In the genomic region with DNA sequence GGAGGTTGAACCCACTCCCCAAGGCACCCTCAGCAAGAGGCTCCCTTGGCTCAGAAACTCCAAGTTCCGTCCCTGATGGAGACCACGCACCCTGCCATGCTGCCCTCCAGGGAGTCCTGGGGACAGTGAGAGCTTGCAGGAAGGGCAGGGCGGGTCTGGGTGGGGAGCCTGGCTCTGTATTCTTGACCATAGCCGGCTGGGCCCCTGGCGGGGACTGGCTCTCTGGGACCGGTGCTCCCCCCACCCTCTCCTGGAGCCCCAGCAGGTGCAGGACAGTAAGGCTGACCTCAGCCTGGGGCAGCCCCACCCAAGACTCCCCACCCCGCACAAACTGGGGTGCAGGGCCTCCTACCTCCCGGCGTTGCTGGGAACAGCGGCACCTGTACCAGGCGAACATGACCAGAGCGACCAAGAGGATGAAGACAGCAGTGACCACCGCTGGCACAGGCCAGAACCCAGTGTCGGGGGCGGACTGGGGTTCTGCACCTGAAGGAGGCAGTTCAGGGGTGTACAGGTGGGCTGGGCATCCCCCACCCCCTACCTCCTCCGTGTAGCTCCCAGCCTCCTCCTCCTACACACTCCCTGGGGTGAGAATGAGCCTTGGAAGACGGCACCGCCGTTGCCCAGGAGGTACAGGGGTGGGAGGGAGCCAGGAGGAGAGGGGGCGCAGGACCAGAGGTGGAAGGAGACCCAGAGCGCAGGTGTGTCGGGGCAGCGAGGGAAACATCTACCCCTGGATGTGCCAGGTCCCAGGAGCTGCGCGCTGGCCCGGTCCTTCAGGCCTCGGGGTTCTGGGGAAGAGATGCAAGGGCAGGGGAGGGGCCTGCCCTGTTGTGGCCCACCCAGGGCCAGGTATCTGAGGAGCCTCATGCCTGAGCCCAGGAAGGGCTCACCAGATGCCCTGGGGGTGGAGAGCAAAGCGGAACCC, we compare ENCODE assay signal across 1 cellular context.
TF ChIP-seq lines count a peak whose summit lies in the region.

No MANE protein-coding gene starts in this region.

TF ChIP-seq in HEK293, 187 proteins besides CTCF, POLR2A, EP300 and RAD21 (continued from another document):
- TF ChIP-seq ZNF544 (tag by site-specific recombination; IDR thresholded peaks at IDR 0.05) (no peak), ZNF558 (tag by site-specific recombination; IDR thresholded peaks at IDR 0.05) (no peak), ZNF223 (tag by site-specific recombination; IDR thresholded peaks at IDR 0.05) (0 out of 2 replicates have a peak, but pooled peaks have one; percentile 74), ZNF274 (IDR thresholded peaks at IDR 0.05; ENCODE audit: low read length) (no peak), ZNF274 (tag by site-specific recombination; IDR thresholded peaks at IDR 0.05; ENCODE audit: borderline replicate concordance) (no peak), ZNF549 (tag by site-specific recombination; IDR thresholded peaks at IDR 0.05) (no peak), ZNF423 (tag by site-specific recombination; IDR thresholded peaks at IDR 0.05) (no peak), ZNF202 (tag by site-specific recombination; IDR thresholded peaks at IDR 0.05; ENCODE audit: borderline replicate concordance) (no peak), ZFHX2 (tag by site-specific recombination; conservative IDR thresholded peaks at IDR 0.05) (peak; percentile 81), ZNF16 (tag by site-specific recombination; IDR thresholded peaks at IDR 0.05; ENCODE audit: low read depth) (no peak), BCL11B (tag by site-specific recombination; IDR thresholded peaks at IDR 0.05; ENCODE audit: low read depth) (no peak), RBAK (tag by site-specific recombination; IDR thresholded peaks at IDR 0.05) (no peak), ZNF292 (tag by site-specific recombination; IDR thresholded peaks at IDR 0.05; ENCODE audit: borderline replicate concordance, low read depth) (no peak), ZNF529 (tag by site-specific recombination; IDR thresholded peaks at IDR 0.05; ENCODE audit: insufficient replicate concordance) (no peak), EGR2 (tag by site-specific recombination; IDR thresholded peaks at IDR 0.05; ENCODE audit: low read depth) (peak; percentile 70)
- TF ChIP-seq, protein P1, sequence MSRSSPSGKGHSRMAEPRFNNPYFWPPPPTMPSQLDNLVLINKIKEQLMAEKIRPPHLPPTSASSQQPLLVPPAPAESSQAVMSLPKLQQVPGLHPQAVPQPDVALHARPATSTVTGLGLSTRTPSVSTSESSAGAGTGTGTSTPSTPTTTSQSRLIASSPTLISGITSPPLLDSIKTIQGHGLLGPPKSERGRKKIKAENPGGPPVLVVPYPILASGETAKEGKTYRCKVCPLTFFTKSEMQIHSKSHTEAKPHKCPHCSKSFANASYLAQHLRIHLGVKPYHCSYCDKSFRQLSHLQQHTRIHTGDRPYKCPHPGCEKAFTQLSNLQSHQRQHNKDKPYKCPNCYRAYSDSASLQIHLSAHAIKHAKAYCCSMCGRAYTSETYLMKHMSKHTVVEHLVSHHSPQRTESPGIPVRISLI (tag by site-specific recombination; IDR thresholded peaks at IDR 0.05), result no peak
- TF ChIP-seq, protein P2, sequence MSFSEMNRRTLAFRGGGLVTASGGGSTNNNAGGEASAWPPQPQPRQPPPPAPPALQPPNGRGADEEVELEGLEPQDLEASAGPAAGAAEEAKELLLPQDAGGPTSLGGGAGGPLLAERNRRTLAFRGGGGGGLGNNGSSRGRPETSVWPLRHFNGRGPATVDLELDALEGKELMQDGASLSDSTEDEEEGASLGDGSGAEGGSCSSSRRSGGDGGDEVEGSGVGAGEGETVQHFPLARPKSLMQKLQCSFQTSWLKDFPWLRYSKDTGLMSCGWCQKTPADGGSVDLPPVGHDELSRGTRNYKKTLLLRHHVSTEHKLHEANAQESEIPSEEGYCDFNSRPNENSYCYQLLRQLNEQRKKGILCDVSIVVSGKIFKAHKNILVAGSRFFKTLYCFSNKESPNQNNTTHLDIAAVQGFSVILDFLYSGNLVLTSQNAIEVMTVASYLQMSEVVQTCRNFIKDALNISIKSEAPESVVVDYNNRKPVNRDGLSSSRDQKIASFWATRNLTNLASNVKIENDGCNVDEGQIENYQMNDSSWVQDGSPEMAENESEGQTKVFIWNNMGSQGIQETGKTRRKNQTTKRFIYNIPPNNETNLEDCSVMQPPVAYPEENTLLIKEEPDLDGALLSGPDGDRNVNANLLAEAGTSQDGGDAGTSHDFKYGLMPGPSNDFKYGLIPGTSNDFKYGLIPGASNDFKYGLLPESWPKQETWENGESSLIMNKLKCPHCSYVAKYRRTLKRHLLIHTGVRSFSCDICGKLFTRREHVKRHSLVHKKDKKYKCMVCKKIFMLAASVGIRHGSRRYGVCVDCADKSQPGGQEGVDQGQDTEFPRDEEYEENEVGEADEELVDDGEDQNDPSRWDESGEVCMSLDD (tag by site-specific recombination; IDR thresholded peaks at IDR 0.05), result no peak
- TF ChIP-seq, protein P3, sequence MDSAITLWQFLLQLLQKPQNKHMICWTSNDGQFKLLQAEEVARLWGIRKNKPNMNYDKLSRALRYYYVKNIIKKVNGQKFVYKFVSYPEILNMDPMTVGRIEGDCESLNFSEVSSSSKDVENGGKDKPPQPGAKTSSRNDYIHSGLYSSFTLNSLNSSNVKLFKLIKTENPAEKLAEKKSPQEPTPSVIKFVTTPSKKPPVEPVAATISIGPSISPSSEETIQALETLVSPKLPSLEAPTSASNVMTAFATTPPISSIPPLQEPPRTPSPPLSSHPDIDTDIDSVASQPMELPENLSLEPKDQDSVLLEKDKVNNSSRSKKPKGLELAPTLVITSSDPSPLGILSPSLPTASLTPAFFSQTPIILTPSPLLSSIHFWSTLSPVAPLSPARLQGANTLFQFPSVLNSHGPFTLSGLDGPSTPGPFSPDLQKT (IDR thresholded peaks at IDR 0.05; ENCODE audit: borderline replicate concordance, low read depth, low read length), result no peak
- TF ChIP-seq, protein P4, sequence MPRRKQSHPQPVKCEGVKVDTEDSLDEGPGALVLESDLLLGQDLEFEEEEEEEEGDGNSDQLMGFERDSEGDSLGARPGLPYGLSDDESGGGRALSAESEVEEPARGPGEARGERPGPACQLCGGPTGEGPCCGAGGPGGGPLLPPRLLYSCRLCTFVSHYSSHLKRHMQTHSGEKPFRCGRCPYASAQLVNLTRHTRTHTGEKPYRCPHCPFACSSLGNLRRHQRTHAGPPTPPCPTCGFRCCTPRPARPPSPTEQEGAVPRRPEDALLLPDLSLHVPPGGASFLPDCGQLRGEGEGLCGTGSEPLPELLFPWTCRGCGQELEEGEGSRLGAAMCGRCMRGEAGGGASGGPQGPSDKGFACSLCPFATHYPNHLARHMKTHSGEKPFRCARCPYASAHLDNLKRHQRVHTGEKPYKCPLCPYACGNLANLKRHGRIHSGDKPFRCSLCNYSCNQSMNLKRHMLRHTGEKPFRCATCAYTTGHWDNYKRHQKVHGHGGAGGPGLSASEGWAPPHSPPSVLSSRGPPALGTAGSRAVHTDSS (tag by site-specific recombination; IDR thresholded peaks at IDR 0.05), result no peak
- TF ChIP-seq, protein P5, sequence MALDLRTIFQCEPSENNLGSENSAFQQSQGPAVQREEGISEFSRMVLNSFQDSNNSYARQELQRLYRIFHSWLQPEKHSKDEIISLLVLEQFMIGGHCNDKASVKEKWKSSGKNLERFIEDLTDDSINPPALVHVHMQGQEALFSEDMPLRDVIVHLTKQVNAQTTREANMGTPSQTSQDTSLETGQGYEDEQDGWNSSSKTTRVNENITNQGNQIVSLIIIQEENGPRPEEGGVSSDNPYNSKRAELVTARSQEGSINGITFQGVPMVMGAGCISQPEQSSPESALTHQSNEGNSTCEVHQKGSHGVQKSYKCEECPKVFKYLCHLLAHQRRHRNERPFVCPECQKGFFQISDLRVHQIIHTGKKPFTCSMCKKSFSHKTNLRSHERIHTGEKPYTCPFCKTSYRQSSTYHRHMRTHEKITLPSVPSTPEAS (tag by site-specific recombination; IDR thresholded peaks at IDR 0.05), result no peak
- TF ChIP-seq, protein P6, sequence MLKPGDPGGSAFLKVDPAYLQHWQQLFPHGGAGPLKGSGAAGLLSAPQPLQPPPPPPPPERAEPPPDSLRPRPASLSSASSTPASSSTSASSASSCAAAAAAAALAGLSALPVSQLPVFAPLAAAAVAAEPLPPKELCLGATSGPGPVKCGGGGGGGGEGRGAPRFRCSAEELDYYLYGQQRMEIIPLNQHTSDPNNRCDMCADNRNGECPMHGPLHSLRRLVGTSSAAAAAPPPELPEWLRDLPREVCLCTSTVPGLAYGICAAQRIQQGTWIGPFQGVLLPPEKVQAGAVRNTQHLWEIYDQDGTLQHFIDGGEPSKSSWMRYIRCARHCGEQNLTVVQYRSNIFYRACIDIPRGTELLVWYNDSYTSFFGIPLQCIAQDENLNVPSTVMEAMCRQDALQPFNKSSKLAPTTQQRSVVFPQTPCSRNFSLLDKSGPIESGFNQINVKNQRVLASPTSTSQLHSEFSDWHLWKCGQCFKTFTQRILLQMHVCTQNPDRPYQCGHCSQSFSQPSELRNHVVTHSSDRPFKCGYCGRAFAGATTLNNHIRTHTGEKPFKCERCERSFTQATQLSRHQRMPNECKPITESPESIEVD (tag by site-specific recombination; IDR thresholded peaks at IDR 0.05), result no peak
- TF ChIP-seq, protein P7, sequence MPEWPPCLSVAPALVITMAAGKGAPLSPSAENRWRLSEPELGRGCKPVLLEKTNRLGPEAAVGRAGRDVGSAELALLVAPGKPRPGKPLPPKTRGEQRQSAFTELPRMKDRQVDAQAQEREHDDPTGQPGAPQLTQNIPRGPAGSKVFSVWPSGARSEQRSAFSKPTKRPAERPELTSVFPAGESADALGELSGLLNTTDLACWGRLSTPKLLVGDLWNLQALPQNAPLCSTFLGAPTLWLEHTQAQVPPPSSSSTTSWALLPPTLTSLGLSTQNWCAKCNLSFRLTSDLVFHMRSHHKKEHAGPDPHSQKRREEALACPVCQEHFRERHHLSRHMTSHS (tag by site-specific recombination; IDR thresholded peaks at IDR 0.05), result no peak
